ENCODE assay signal across 14 cellular contexts in genomic region chr16:85605912-85606841, GRCh38. TPM values are rescaled to one million over a fixed set of nuclear protein-coding genes. Genes with fewer than 3 reads are reported as not detected.
DNase-seq lines count a peak whose midpoint lies in the region; ATAC-seq and TF ChIP-seq lines count a peak whose summit lies in the region.
"Had no signal": no experiment of that assay in that cellular context is flagged by ENCODE, and none has a peak within 500 bp of the region (broad histone marks: within the 10 kb centered on the region; RNA-seq: fewer than 3 reads in every experiment).

No MANE protein-coding gene starts in this region.

- peaks cover 97% of the 10 kb centered on the region for H4K20me1 ChIP-seq in smooth muscle cell (ENCODE audit: low read depth)

- 91% methylated on average over 22 of the region's 22 CpGs for WGBS in smooth muscle cell (ENCODE audit: low lambda C conversion rate)

- no peak overlapping the region for H3K4me3 ChIP-seq in NT2/D1 (ENCODE audit: insufficient read length, low read depth)
- no peak overlapping the region for H3K4me3 ChIP-seq in iPS-20b (ENCODE audit: low read length)
- no peak overlapping the region for H3K4me3 ChIP-seq in smooth muscle cell
- H3K4me3 ChIP-seq: lung had no signal

- peaks cover 5% of the 10 kb centered on the region for H3F3A ChIP-seq in smooth muscle cell (ENCODE audit: low read depth)

- no peak for ATAC-seq in GM19023 (IDR thresholded peaks at IDR 0.05; ENCODE audit: unreplicated experiment)
- ATAC-seq in HG02852 (IDR thresholded peaks at IDR 0.05; ENCODE audit: unreplicated experiment) = no peak
- ATAC-seq: Right ventricle myocardium inferior had no signal

- H3K9ac ChIP-seq in NT2/D1 (ENCODE audit: insufficient read length, low read depth) = peak overlapping the region; percentile 68
- H3K9ac ChIP-seq in iPS-20b (ENCODE audit: low read depth, low read length) = peak overlapping the region; percentile 65; the same call in 1 of the 2 replicates
- H3K9ac ChIP-seq in smooth muscle cell (ENCODE audit: low read depth) = no peak overlapping the region

- H3K4me1 ChIP-seq in NT2/D1 (ENCODE audit: insufficient read depth, insufficient read length) (peaks cover 63% of the 10 kb centered on the region), iPS-20b (ENCODE audit: insufficient read depth, low read length) (peaks cover 45% of the 10 kb centered on the region), smooth muscle cell (ENCODE audit: low read depth) (peaks cover 48% of the 10 kb centered on the region)

- H3K36me3 ChIP-seq in NT2/D1 (ENCODE audit: insufficient read depth, insufficient read length, low read length) (no peaks in the 10 kb centered on the region), iPS-20b (ENCODE audit: insufficient read depth, low read depth, low read length) (no peaks in the 10 kb centered on the region), smooth muscle cell (ENCODE audit: low read depth) (no peaks in the 10 kb centered on the region)

- in situ Hi-C loops in G401 (cut with HindIII; ENCODE audit: low sequenced_read_pairs) = no loop called here

- DNase-seq in G401 (ENCODE audit: low spot score) (peak; percentile 84), NT2/D1 (ENCODE audit: low read depth, low spot score) (no peak), smooth muscle cell (lab: John Stamatoyannopoulos, UW; ENCODE audit: unreplicated experiment) (no peak), NCI-H187 (lab: John Stamatoyannopoulos, UW) (no peak)
- DNase-seq in activated effector memory CD4-positive, alpha-beta T cell treated with anti-CD3 and anti-CD28 coated beads, Interleukin-2, amount 50 U/mL, for 16 hours = no peak
- DNase-seq: amniotic stem cell; foreskin melanocyte; HCEC 1CT; stimulated activated CD4-positive, alpha-beta T cell treated with anti-CD3 and anti-CD28 coated beads, Interleukin-1b, Interleukin-23, amount 100 ng/mL, for 48 hours had no signal

- H3K9me3 ChIP-seq in NT2/D1 (ENCODE audit: insufficient read depth, low read length) (no peaks in the 10 kb centered on the region), iPS-20b (ENCODE audit: insufficient read depth, low read depth, low read length) (no peaks in the 10 kb centered on the region), smooth muscle cell (replicated peaks; ENCODE audit: low read depth) (no peaks in the 10 kb centered on the region)

- no peak for TF ChIP-seq CTCF in smooth muscle cell (IDR thresholded peaks at IDR 0.05; ENCODE audit: borderline replicate concordance, insufficient read depth, poor library complexity, severe bottlenecking)

- H3K79me2 ChIP-seq in smooth muscle cell (ENCODE audit: low read depth) = peaks cover 39% of the 10 kb centered on the region

- H3K27ac ChIP-seq in iPS-20b (ENCODE audit: low read length) (peak overlapping the region; percentile 53), smooth muscle cell (ENCODE audit: low read depth) (no peak overlapping the region)

- H2AFZ ChIP-seq in smooth muscle cell (ENCODE audit: low read depth) = no peak overlapping the region

- H3K4me2 ChIP-seq in smooth muscle cell = peak overlapping the region; percentile 71

- H3K27me3 ChIP-seq in NT2/D1 (ENCODE audit: insufficient read depth, insufficient read length) = peaks cover 26% of the 10 kb centered on the region
- H3K27me3 ChIP-seq in iPS-20b (ENCODE audit: insufficient read depth, low read length) = peaks cover 18% of the 10 kb centered on the region; the same call in 1 of the 2 replicates
- no peaks in the 10 kb centered on the region for H3K27me3 ChIP-seq in smooth muscle cell (ENCODE audit: low read depth)

RNA-seq across cellular contexts. Expression of gene GSE1, which starts 6.9 kb away (rescaled TPM):
- 22.8 and 35.6 TPM in 2 replicates for total RNA-seq in G401 (2014; rRNA removed; shearing (Covaris generic))
- 21.4 and 27.7 TPM in 2 replicates for total RNA-seq in smooth muscle cell
- 13.6 and 17.1 TPM in 2 replicates for polyA plus RNA-seq in smooth muscle cell
